Comparison of ENCODE assay signal across 1 cellular context in the genomic region with DNA sequence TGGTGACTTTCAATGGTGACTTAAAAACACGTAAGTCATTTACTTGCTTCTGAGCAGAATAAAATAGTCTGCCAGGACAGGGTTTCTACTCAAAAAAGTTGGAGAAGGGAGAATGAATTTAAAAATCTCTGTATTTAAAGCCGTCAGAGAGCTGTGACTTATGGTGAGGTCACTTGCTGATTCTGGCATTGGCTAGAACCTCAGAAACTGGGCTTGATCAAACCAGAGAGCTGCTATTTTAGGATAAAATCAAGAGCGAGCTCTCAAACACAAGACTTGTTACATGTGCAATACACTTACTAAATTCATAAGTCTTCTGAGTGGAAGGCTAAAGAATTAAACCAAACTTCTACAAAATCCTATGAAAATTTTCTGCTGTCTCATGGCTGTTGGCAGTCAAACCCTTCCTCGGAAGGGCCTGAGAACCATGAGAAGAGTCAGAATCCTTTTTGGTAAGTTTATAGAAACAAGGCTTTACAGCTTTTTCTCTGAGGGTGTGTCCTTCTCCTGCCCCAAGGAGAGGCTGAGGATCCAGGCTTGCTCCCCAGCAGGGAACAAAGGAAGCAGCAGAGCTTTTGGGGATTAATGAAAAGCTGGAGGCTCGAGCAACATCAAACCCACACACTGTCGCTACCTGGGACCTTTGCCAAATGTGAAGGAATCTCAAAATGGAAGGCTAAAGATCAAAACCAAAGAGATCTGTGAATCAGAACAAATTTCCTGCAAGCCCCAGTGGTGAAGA.
TF ChIP-seq lines count a peak whose summit lies in the region.

No MANE protein-coding gene starts in this region.

TF ChIP-seq in IMR-90, 13 proteins besides CTCF, POLR2A, EP300 and RAD21 (continued from another document):
- no peak for TF ChIP-seq MXI1 (IDR thresholded peaks at IDR 0.05; ENCODE audit: borderline replicate concordance, low read depth, low read length)
TF ChIP-seq in IMR-90: peak in this region for 0.
